27 cellular contexts compared by ENCODE assay signal in the genomic region with DNA sequence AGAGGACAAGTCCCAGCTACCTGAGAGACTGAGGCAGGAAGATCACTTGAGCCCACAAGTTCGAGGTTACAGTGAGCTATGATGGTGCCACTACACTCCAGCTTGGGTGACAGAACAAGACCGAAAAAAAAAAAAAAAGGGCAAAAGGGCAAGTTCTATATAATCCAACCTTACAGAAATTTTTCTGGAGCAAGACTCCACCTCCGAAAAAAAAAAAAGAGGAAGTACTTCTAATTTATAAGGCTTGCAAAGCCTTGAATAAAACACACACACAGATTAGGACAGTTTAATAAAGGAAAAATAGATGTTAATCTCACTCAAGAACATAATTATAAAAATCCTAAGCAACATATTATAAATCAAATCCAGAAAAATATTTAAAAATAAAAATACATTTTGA. TPM values are rescaled to one million over a fixed set of nuclear protein-coding genes. Genes with fewer than 3 reads are reported as not detected.
"Had no signal": no experiment of that assay in that cellular context is flagged by ENCODE, and none has a peak within 500 bp of the region (broad histone marks: within the 10 kb centered on the region; RNA-seq: fewer than 3 reads in every experiment).

No MANE protein-coding gene starts in this region.

- H3K9me3 ChIP-seq: colonic mucosa, MG63, Peyer's patch had no signal

- H3K4me1 ChIP-seq: breast epithelium, colonic mucosa, Peyer's patch had no signal

- H3K36me3 ChIP-seq: breast epithelium, colonic mucosa, MG63, Peyer's patch had no signal

- H3K4me3 ChIP-seq: breast epithelium, colonic mucosa, MG63, Peyer's patch had no signal

- ATAC-seq: activated CD8-positive, alpha-beta T cell treated with anti-CD3 and anti-CD28 coated beads, Interleukin-2, amount 10 ng/mL, durations not matched to agents 7 days and 5 days; T-cell had no signal

- H3K27me3 ChIP-seq: breast epithelium, colonic mucosa, MG63, Peyer's patch had no signal

- H3K27ac ChIP-seq: breast epithelium, colonic mucosa, Peyer's patch had no signal

- DNase-seq: activated CD4-positive, alpha-beta T cell treated with anti-CD3 and anti-CD28 coated beads for 48 hours; activated CD4-positive, alpha-beta T cell treated with anti-CD3 and anti-CD28 coated beads, Interleukin-2, amount 50 U/mL, for 4 hours; activated CD4-positive, CD25-positive, alpha-beta regulatory T cell treated with anti-CD3 and anti-CD28 coated beads, Interleukin-2, amount 50 U/mL, for 72 hours; activated CD8-positive, alpha-beta memory T cell treated with anti-CD3 and anti-CD28 coated beads, Interleukin-2, amount 50 U/mL, for 48 hours; activated CD8-positive, alpha-beta T cell treated with anti-CD3 and anti-CD28 coated beads, Interleukin-2, amount 10 ng/mL, durations not matched to agents 7 days and 5 days; activated naive CD4-positive, alpha-beta T cell; activated T-cell treated with anti-CD3 and anti-CD28 coated beads, Interleukin-2, amount 50 U/mL, for 1 hour; aorta; caudate nucleus; colonic mucosa; KG1; MG63; NCI-H1092; NCI-H1417; NCI-H2029; NCI-H2107; NCI-H2171 treated with DMSO at 0.1 percent for 48 hours; NCI-H345; NCI-H510A treated with DMSO at 0.1 percent for 48 hours; NCI-H69; NK-92 treated with Interleukin-12 subunit alpha and Interleukin-12 subunit beta, amount 100 ng/mL, for 24 hours; Peyer's patch; SHP77; T-cell; T-helper 2 cell; T1000 had no signal

RNA-seq across cellular contexts. Expression of a gene that starts 50.1 kb away (rescaled TPM):
- total RNA-seq: activated CD8-positive, alpha-beta T cell treated with anti-CD3 and anti-CD28 coated beads, Interleukin-2, amount 10 ng/mL, durations not matched to agents 7 days and 5 days had no signal
